Comparison of ENCODE assay signal across 1 cellular context in the genomic region with DNA sequence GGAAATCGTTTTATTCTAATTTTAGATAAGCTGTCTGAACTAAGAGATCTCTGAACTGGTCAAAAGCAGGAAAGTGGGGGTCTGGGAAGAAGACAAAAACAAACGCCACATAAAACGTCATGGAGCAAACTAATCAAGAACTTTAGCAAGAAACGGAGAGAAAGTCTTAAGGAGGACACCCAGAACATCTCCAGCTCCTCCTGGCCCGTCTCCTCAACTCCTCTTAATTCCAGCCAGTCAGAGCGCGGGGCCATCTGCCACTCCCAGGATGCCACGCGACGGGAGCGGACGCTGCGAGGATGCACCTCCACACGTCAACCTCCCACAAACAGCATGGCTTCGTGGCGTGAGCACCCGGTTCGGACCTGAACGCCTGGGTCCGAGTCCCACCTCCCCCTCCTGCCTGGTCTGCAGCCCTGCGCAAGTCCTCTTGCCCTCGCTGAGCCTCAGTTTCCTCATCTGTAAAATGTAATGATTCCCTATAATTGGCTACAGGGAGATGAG.
A peak's percentile ranks its signal among the peaks of the same experiment; 100 is the strongest.
TF ChIP-seq lines count a peak whose summit lies in the region.

No MANE protein-coding gene starts in this region.

TF ChIP-seq in WTC11, 78 proteins besides CTCF, POLR2A, EP300 and RAD21 (continued from another document):
- TF ChIP-seq, protein P1, sequence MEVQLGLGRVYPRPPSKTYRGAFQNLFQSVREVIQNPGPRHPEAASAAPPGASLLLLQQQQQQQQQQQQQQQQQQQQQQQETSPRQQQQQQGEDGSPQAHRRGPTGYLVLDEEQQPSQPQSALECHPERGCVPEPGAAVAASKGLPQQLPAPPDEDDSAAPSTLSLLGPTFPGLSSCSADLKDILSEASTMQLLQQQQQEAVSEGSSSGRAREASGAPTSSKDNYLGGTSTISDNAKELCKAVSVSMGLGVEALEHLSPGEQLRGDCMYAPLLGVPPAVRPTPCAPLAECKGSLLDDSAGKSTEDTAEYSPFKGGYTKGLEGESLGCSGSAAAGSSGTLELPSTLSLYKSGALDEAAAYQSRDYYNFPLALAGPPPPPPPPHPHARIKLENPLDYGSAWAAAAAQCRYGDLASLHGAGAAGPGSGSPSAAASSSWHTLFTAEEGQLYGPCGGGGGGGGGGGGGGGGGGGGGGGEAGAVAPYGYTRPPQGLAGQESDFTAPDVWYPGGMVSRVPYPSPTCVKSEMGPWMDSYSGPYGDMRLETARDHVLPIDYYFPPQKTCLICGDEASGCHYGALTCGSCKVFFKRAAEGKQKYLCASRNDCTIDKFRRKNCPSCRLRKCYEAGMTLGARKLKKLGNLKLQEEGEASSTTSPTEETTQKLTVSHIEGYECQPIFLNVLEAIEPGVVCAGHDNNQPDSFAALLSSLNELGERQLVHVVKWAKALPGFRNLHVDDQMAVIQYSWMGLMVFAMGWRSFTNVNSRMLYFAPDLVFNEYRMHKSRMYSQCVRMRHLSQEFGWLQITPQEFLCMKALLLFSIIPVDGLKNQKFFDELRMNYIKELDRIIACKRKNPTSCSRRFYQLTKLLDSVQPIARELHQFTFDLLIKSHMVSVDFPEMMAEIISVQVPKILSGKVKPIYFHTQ (CRISPR knock-in tag; IDR thresholded peaks at IDR 0.05): 0 out of 2 replicates have a peak, but pooled peaks have one; percentile 22
- TF ChIP-seq E2F1 (CRISPR knock-in tag; IDR thresholded peaks at IDR 0.05): no peak
- no peak for TF ChIP-seq HMGA2 (CRISPR knock-in tag; IDR thresholded peaks at IDR 0.05)
- no peak for TF ChIP-seq ATF1 (CRISPR knock-in tag; IDR thresholded peaks at IDR 0.05)
- TF ChIP-seq AFF4 (CRISPR knock-in tag; IDR thresholded peaks at IDR 0.05; ENCODE audit: borderline replicate concordance): no peak
- TF ChIP-seq, protein P2, sequence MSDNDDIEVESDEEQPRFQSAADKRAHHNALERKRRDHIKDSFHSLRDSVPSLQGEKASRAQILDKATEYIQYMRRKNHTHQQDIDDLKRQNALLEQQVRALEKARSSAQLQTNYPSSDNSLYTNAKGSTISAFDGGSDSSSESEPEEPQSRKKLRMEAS (CRISPR knock-in tag; IDR thresholded peaks at IDR 0.05): peak; percentile 71; the same call in 1 of the 2 replicates
TF ChIP-seq in WTC11: peak in this region for 7.
